11 cellular contexts compared by ENCODE assay signal in genomic region chr15:46280753-46281521, GRCh38.
DNase-seq lines count a peak whose midpoint lies in the region; ATAC-seq, FAIRE-seq and TF ChIP-seq lines count a peak whose summit lies in the region.
"Had no signal": no experiment of that assay in that cellular context is flagged by ENCODE, and none has a peak within 500 bp of the region (broad histone marks: within the 10 kb centered on the region; RNA-seq: fewer than 3 reads in every experiment).

No MANE protein-coding gene starts in this region.

- intact Hi-C loops in sciatic nerve (cut with DNase I), result no loop called here

- TF ChIP-seq POLR2A in GM12892 (IDR thresholded peaks at IDR 0.05; ENCODE audit: low read depth, low read length), result no peak

- no peak overlapping the region for H3K27ac ChIP-seq in DND-41 (ENCODE audit: low read length)
- H3K27ac ChIP-seq: esophagus muscularis mucosa had no signal

- no peak overlapping the region for H3K4me2 ChIP-seq in DND-41 (ENCODE audit: insufficient read depth, low read length)

- no peaks in the 10 kb centered on the region for H3K36me3 ChIP-seq in DND-41 (ENCODE audit: insufficient read depth, low read length)
- H3K36me3 ChIP-seq: esophagus muscularis mucosa had no signal

- no peak for FAIRE-seq in GM12892 (lab: Jason Lieb, UNC)

- H4K20me1 ChIP-seq in DND-41 (ENCODE audit: insufficient read depth, low read length), result no peaks in the 10 kb centered on the region

- H3K9me3 ChIP-seq in DND-41 (ENCODE audit: insufficient read depth, low read length, severe bottlenecking), result no peaks in the 10 kb centered on the region
- H3K9me3 ChIP-seq: esophagus muscularis mucosa had no signal

- no peak overlapping the region for H3K9ac ChIP-seq in DND-41 (ENCODE audit: low read depth, low read length)

- DNase-seq in DND-41 (no peak), NCI-H1417 (lab: John Stamatoyannopoulos, UW) (peak; percentile 28 to 77 (median 58)), RKO (ENCODE audit: low spot score) (peak; percentile 37), lung microvascular endothelial cell (ENCODE audit: low read depth in 2 of 2) (peak; percentile 3 to 60), GM12892 (ENCODE audit: insufficient read length) (no peak), sciatic nerve (ENCODE audit: low spot score) (no peak), cerebellar nuclear complex (lab: John Stamatoyannopoulos, UW) (no peak)
- DNase-seq in activated T-cell treated with anti-CD3 and anti-CD28 coated beads, Interleukin-2, amount 50 U/mL, for 1 hour, result no peak
- DNase-seq: activated CD4-positive, alpha-beta T cell treated with anti-CD3 and anti-CD28 coated beads, Interleukin-2, amount 50 U/mL, for 4 hours; mesenchymal stem cell had no signal

- no peaks in the 10 kb centered on the region for H3K4me1 ChIP-seq in DND-41 (ENCODE audit: insufficient read depth, low read length)
- H3K4me1 ChIP-seq: esophagus muscularis mucosa had no signal

- H3K79me2 ChIP-seq in DND-41 (ENCODE audit: insufficient read depth, low read length), result no peaks in the 10 kb centered on the region

- H3K27me3 ChIP-seq in DND-41 (ENCODE audit: insufficient read depth, low read length, poor library complexity), result no peaks in the 10 kb centered on the region
- H3K27me3 ChIP-seq: esophagus muscularis mucosa had no signal

- peak; percentile 9 for TF ChIP-seq CTCF in DND-41 (IDR thresholded peaks at IDR 0.05; ENCODE audit: borderline replicate concordance, extremely low read depth, low read length, poor library complexity, severe bottlenecking)

- no peak overlapping the region for H3K4me3 ChIP-seq in DND-41 (ENCODE audit: low read depth in 1 of 2, low read length in 2 of 2)
- H3K4me3 ChIP-seq: esophagus muscularis mucosa had no signal

- ATAC-seq in DND-41 (ENCODE audit: insufficient read depth, low read depth) (no peak), sciatic nerve (no peak)

- no peak overlapping the region for H2AFZ ChIP-seq in DND-41 (ENCODE audit: low read depth, low read length)

Comparison
In these comparisons a context has a peak if more than half of its experiments do, and no peak if none do; other contexts are left out.
1. DNase-seq: peak in NCI-H1417 (3 of 3), RKO (single experiment) and lung microvascular endothelial cell (2 of 2); none in DND-41 (single experiment), GM12892 (single experiment), activated T-cell treated with anti-CD3 and anti-CD28 coated beads, Interleukin-2, amount 50 U/mL, for 1 hour (single experiment), sciatic nerve (single experiment) and cerebellar nuclear complex (0 of 2).